ENCODE assay signal across 1 cellular context in the genomic region with DNA sequence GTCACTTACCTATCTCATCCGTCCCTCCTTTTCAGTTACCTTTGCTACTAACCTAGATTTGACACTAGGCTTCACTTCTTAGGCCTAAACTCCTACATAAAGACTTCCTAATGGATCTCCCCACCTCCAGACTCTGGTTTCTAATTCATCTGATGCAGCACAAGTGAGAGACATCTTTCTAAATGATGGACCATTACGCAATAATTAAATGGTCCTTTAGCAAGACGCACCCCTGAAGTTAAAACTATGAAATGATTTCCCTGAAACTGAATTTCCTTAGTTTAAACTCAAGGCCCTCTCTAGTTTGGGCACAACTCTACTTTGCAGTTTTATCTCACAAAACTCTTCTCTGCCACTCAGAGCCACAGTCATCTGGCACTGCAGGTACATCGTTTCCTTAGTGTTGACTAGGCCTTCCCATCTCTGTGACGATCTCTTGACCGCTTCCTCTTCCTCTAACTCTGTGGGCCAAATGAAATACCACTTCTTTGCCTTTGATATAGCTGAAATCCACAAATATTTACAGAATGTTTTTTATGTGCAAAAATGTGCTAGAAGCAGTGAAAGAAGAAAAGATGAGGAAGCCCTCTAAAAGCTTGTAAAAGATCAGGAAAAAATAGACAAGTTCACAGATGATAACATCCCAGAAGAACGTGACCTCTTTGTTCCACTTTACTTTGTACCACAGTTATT.
TF ChIP-seq lines count a peak whose summit lies in the region.

No MANE protein-coding gene starts in this region.

TF ChIP-seq in GM12878, 131 proteins besides CTCF, POLR2A, EP300 and RAD21 (continued from another document):
- TF ChIP-seq, protein P1, sequence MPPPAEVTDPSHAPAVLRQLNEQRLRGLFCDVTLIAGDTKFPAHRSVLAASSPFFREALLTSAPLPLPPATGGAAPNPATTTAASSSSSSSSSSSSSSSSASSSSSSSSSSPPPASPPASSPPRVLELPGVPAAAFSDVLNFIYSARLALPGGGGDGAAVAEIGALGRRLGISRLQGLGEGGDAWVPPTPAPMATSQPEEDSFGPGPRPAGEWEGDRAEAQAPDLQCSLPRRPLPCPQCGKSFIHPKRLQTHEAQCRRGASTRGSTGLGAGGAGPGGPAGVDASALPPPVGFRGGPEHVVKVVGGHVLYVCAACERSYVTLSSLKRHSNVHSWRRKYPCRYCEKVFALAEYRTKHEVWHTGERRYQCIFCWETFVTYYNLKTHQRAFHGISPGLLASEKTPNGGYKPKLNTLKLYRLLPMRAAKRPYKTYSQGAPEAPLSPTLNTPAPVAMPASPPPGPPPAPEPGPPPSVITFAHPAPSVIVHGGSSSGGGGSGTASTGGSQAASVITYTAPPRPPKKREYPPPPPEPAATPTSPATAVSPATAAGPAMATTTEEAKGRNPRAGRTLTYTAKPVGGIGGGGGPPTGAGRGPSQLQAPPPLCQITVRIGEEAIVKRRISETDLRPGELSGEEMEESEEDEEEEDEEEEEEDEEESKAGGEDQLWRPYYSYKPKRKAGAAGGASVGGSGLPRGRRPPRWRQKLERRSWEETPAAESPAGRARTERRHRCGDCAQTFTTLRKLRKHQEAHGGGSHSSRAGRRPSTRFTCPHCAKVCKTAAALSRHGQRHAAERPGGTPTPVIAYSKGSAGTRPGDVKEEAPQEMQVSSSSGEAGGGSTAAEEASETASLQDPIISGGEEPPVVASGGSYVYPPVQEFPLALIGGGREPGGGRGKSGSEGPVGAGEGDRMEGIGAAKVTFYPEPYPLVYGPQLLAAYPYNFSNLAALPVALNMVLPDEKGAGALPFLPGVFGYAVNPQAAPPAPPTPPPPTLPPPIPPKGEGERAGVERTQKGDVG (CRISPR knock-in tag; IDR thresholded peaks at IDR 0.05), result no peak
- TF ChIP-seq PAX5 (IDR thresholded peaks at IDR 0.05; ENCODE audit: borderline replicate concordance, low read depth, low read length) (no peak), DPF2 (IDR thresholded peaks at IDR 0.05) (no peak), BMI1 (IDR thresholded peaks at IDR 0.05; ENCODE audit: borderline replicate concordance) (no peak), BHLHE40 (IDR thresholded peaks at IDR 0.05; ENCODE audit: borderline replicate concordance in 1 of 2, low read depth in 2 of 2, low read length in 1 of 2) (peak; percentile 11 to 26; a peak in 1 of 4 replicates), FOS (IDR thresholded peaks at IDR 0.05; ENCODE audit: borderline replicate concordance, extremely low read depth, insufficient read length) (no peak), ZNF384 (IDR thresholded peaks at IDR 0.05; ENCODE audit: borderline replicate concordance, low read depth, low read length) (no peak), CBX3 (IDR thresholded peaks at IDR 0.05; ENCODE audit: borderline replicate concordance, low read depth) (no peak), YBX1 (IDR thresholded peaks at IDR 0.05) (no peak), STAT1 (conservative IDR thresholded peaks at IDR 0.05) (no peak), SMAD1 (IDR thresholded peaks at IDR 0.05; ENCODE audit: low read depth, partially characterized antibody) (no peak), GATAD2B (conservative IDR thresholded peaks at IDR 0.05; ENCODE audit: low read depth) (no peak), PAX8 (IDR thresholded peaks at IDR 0.05) (no peak), CHD1 (IDR thresholded peaks at IDR 0.05; ENCODE audit: low read depth, low read length) (no peak), EED (IDR thresholded peaks at IDR 0.05; ENCODE audit: low read depth) (no peak), RUNX3 (IDR thresholded peaks at IDR 0.05; ENCODE audit: low read length) (peak; percentile 45), MEF2A (IDR thresholded peaks at IDR 0.05; ENCODE audit: insufficient read depth, low read depth, low read length) (no peak), HDGF (IDR thresholded peaks at IDR 0.05) (no peak), HDAC6 (IDR thresholded peaks at IDR 0.05; ENCODE audit: unreplicated experiment) (no peak), ZNF207 (IDR thresholded peaks at IDR 0.05; ENCODE audit: borderline replicate concordance) (no peak), ESRRA (IDR thresholded peaks at IDR 0.05; ENCODE audit: low read length) (no peak), TCF7 (IDR thresholded peaks at IDR 0.05; ENCODE audit: borderline replicate concordance) (no peak), SUPT20H (IDR thresholded peaks at IDR 0.05; ENCODE audit: borderline replicate concordance, control insufficient read depth, low read depth, low read length) (no peak), KLF5 (IDR thresholded peaks at IDR 0.05; ENCODE audit: partially characterized antibody) (no peak), CHD2 (IDR thresholded peaks at IDR 0.05; ENCODE audit: borderline replicate concordance, low read depth, low read length) (no peak), IKZF2 (IDR thresholded peaks at IDR 0.05) (no peak), ZNF217 (IDR thresholded peaks at IDR 0.05) (no peak)
- TF ChIP-seq, protein P2, sequence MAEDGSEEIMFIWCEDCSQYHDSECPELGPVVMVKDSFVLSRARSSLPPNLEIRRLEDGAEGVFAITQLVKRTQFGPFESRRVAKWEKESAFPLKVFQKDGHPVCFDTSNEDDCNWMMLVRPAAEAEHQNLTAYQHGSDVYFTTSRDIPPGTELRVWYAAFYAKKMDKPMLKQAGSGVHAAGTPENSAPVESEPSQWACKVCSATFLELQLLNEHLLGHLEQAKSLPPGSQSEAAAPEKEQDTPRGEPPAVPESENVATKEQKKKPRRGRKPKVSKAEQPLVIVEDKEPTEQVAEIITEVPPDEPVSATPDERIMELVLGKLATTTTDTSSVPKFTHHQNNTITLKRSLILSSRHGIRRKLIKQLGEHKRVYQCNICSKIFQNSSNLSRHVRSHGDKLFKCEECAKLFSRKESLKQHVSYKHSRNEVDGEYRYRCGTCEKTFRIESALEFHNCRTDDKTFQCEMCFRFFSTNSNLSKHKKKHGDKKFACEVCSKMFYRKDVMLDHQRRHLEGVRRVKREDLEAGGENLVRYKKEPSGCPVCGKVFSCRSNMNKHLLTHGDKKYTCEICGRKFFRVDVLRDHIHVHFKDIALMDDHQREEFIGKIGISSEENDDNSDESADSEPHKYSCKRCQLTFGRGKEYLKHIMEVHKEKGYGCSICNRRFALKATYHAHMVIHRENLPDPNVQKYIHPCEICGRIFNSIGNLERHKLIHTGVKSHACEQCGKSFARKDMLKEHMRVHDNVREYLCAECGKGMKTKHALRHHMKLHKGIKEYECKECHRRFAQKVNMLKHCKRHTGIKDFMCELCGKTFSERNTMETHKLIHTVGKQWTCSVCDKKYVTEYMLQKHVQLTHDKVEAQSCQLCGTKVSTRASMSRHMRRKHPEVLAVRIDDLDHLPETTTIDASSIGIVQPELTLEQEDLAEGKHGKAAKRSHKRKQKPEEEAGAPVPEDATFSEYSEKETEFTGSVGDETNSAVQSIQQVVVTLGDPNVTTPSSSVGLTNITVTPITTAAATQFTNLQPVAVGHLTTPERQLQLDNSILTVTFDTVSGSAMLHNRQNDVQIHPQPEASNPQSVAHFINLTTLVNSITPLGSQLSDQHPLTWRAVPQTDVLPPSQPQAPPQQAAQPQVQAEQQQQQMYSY (CRISPR knock-in tag; IDR thresholded peaks at IDR 0.05), result no peak
- TF ChIP-seq, protein P3, sequence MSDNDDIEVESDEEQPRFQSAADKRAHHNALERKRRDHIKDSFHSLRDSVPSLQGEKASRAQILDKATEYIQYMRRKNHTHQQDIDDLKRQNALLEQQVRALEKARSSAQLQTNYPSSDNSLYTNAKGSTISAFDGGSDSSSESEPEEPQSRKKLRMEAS (IDR thresholded peaks at IDR 0.05; ENCODE audit: low read depth, low read length), result no peak
- TF ChIP-seq, protein P4, sequence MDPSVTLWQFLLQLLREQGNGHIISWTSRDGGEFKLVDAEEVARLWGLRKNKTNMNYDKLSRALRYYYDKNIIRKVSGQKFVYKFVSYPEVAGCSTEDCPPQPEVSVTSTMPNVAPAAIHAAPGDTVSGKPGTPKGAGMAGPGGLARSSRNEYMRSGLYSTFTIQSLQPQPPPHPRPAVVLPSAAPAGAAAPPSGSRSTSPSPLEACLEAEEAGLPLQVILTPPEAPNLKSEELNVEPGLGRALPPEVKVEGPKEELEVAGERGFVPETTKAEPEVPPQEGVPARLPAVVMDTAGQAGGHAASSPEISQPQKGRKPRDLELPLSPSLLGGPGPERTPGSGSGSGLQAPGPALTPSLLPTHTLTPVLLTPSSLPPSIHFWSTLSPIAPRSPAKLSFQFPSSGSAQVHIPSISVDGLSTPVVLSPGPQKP (IDR thresholded peaks at IDR 0.05; ENCODE audit: low read depth, low read length), result no peak
- TF ChIP-seq, protein P5, sequence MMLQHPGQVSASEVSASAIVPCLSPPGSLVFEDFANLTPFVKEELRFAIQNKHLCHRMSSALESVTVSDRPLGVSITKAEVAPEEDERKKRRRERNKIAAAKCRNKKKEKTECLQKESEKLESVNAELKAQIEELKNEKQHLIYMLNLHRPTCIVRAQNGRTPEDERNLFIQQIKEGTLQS (IDR thresholded peaks at IDR 0.05; ENCODE audit: borderline replicate concordance, extremely low read depth, low read depth, low read length), result no peak
- TF ChIP-seq, protein P6, sequence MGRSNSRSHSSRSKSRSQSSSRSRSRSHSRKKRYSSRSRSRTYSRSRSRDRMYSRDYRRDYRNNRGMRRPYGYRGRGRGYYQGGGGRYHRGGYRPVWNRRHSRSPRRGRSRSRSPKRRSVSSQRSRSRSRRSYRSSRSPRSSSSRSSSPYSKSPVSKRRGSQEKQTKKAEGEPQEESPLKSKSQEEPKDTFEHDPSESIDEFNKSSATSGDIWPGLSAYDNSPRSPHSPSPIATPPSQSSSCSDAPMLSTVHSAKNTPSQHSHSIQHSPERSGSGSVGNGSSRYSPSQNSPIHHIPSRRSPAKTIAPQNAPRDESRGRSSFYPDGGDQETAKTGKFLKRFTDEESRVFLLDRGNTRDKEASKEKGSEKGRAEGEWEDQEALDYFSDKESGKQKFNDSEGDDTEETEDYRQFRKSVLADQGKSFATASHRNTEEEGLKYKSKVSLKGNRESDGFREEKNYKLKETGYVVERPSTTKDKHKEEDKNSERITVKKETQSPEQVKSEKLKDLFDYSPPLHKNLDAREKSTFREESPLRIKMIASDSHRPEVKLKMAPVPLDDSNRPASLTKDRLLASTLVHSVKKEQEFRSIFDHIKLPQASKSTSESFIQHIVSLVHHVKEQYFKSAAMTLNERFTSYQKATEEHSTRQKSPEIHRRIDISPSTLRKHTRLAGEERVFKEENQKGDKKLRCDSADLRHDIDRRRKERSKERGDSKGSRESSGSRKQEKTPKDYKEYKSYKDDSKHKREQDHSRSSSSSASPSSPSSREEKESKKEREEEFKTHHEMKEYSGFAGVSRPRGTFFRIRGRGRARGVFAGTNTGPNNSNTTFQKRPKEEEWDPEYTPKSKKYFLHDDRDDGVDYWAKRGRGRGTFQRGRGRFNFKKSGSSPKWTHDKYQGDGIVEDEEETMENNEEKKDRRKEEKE (IDR thresholded peaks at IDR 0.05), result no peak
